ENCODE assay signal across 10 cellular contexts in genomic region chr2:28606986-28607441, GRCh38.
DNase-seq lines count a peak whose midpoint lies in the region; ATAC-seq, FAIRE-seq and TF ChIP-seq lines count a peak whose summit lies in the region.
"Had no signal": no experiment of that assay in that cellular context is flagged by ENCODE, and none has a peak within 500 bp of the region (broad histone marks: within the 10 kb centered on the region; RNA-seq: fewer than 3 reads in every experiment).

No MANE protein-coding gene starts in this region.

- H3K27ac ChIP-seq in GM12878 (ENCODE audit: control insufficient read depth, insufficient read depth) (no peak overlapping the region), vagina (peak overlapping the region; percentile 75)

- no peaks in the 10 kb centered on the region for H3K79me2 ChIP-seq in GM12878 (ENCODE audit: control insufficient read depth, insufficient read depth, low read length)

- TF ChIP-seq EP300 in GM12878 (IDR thresholded peaks at IDR 0.05; ENCODE audit: borderline replicate concordance in 1 of 2, control insufficient read depth in 1 of 2, low read depth in 2 of 2, low read length in 2 of 2): no peak

- H3K9me3 ChIP-seq in GM12878 (replicated peaks; ENCODE audit: control insufficient read depth, insufficient read depth, low read length) (no peaks in the 10 kb centered on the region), vagina (no peaks in the 10 kb centered on the region)

- TF ChIP-seq CTCF in GM12878 (IDR thresholded peaks at IDR 0.05 in 2 of 3, conservative IDR thresholded peaks at IDR 0.05 in 1 of 3; ENCODE audit: control insufficient read depth in 2 of 3, extremely low read depth in 1 of 3, insufficient read depth in 1 of 3, low read depth in 3 of 3, low read length in 3 of 3) (0 out of 6 replicates have a peak, but pooled peaks of 1 of the 3 experiments have one; percentile 3), vagina (IDR thresholded peaks at IDR 0.05) (no peak)

- in situ Hi-C loops in GM12878 (cut with MboI): no loop called here

- H4K20me1 ChIP-seq in GM12878 (ENCODE audit: control insufficient read depth, insufficient read depth): no peaks in the 10 kb centered on the region

- no peak overlapping the region for H3K4me2 ChIP-seq in GM12878 (ENCODE audit: control insufficient read depth, insufficient read depth)

- H3K4me3 ChIP-seq in GM12878 (no peak overlapping the region), vagina (no peak overlapping the region)

- ATAC-seq in GM12878: no peak; the same call in 2 of the 3 replicates
- no peak for ATAC-seq in HG03280 (IDR thresholded peaks at IDR 0.05; ENCODE audit: unreplicated experiment)
- ATAC-seq in HG03039 (IDR thresholded peaks at IDR 0.05; ENCODE audit: unreplicated experiment): no peak

- no peak for FAIRE-seq in GM12878 (lab: Jason Lieb, UNC)
- FAIRE-seq: A204.1 had no signal

- no peak overlapping the region for H3K9ac ChIP-seq in GM12878 (ENCODE audit: control insufficient read depth, insufficient read depth, low read length)

- H3K4me1 ChIP-seq in GM12878 (ENCODE audit: control insufficient read depth, insufficient read depth, low read length): no peaks in the 10 kb centered on the region
- peaks cover 29% of the 10 kb centered on the region for H3K4me1 ChIP-seq in vagina

- POLR2A ChIA-PET in GM12878 (lab: Charles Lee): no interaction called here

- H3K36me3 ChIP-seq in GM12878 (ENCODE audit: control insufficient read depth in 2 of 2, insufficient read depth in 2 of 2, low read length in 1 of 2): no peaks in the 10 kb centered on the region
- H3K36me3 ChIP-seq in vagina: no peaks in the 10 kb centered on the region

- H3K27me3 ChIP-seq in GM12878 (replicated peaks in 1 of 2; ENCODE audit: control insufficient read depth in 2 of 2, insufficient read depth in 2 of 2, low read length in 1 of 2) (no peaks in the 10 kb centered on the region; a peak in 1 of 4 replicates), vagina (no peaks in the 10 kb centered on the region)

- H2AFZ ChIP-seq in GM12878 (ENCODE audit: control insufficient read depth, low read depth, low read length): no peak overlapping the region

- TF ChIP-seq POLR2A in GM12878 (IDR thresholded peaks at IDR 0.05; ENCODE audit: low read depth, low read length) (no peak), vagina (IDR thresholded peaks at IDR 0.05) (no peak)

- peak; percentile 37; the same call in 1 of the 2 replicates for TF ChIP-seq RAD21 in GM12878 (IDR thresholded peaks at IDR 0.05; ENCODE audit: insufficient read depth, low read depth, low read length)

- DNase-seq in NCI-H524 (lab: John Stamatoyannopoulos, UW) (peak; percentile 8 to 30), NCI-H524 treated with DMSO at 0.1 percent for 48 hours (lab: John Stamatoyannopoulos, UW) (no peak), GM12878 (ENCODE audit: low read depth, low spot score) (no peak), iris pigment epithelial cell (ENCODE audit: low read depth) (peak; percentile 18), vagina (ENCODE audit: extremely low spot score in 2 of 2) (no peak)
- no peak for DNase-seq in activated naive CD4-positive, alpha-beta T cell (lab: John Stamatoyannopoulos, UW)
- DNase-seq: activated CD4-positive, alpha-beta T cell treated with anti-CD3 and anti-CD28 coated beads, Interleukin-2, amount 50 U/mL, for 4 hours had no signal

- 20% methylated on average over 5 of the region's 5 CpGs for WGBS in GM12878 (ENCODE audit: insufficient coverage, insufficient replicate concordance, low lambda C conversion rate, missing lambda C conversion rate)

- SMC1A ChIA-PET in GM12878 (lab: Charles Lee; ENCODE audit: uncharacterized antibody, unreplicated experiment): interaction anchor here (1.6 kb wide), 1 partner anchor 145 kb away, joined by 4 read pairs; the partner anchor contains the start of gene PPP1CB

- CTCF ChIA-PET in GM12878 (lab: Yijun Ruan, JAX): interaction anchor here (1.5 to 4.9 kb wide), 2 partner anchors 10 to 13 kb away, joined by 5 to 30 read pairs; no protein-coding TSS in a partner anchor

- intact Hi-C loops in GM12878 (cut with micrococcal nuclease; ENCODE audit: unreplicated experiment): no loop called here
- intact Hi-C loops in vagina (cut with DNase I): no loop called here

- RAD21 ChIA-PET in GM12878 (lab: Charles Lee; ENCODE audit: unreplicated experiment): no interaction called here

- BruUV-seq in GM12878 (replicated peaks; lab: Mats Ljungman, UMichigan): no TSS peak

TF ChIP-seq in GM12878, 131 proteins besides CTCF, POLR2A, EP300 and RAD21 (continues in another document):
- no peak for TF ChIP-seq MYC (IDR thresholded peaks at IDR 0.05; ENCODE audit: insufficient read depth, insufficient read length, insufficient replicate concordance, low read length, severe bottlenecking)
- TF ChIP-seq HSF1 (IDR thresholded peaks at IDR 0.05; ENCODE audit: low read depth, low read length): no peak
- TF ChIP-seq ZNF384 (IDR thresholded peaks at IDR 0.05; ENCODE audit: borderline replicate concordance, low read depth, low read length): no peak
- TF ChIP-seq NFYA (IDR thresholded peaks at IDR 0.05; ENCODE audit: borderline replicate concordance, low read depth, low read length): no peak
- TF ChIP-seq ZZZ3 (IDR thresholded peaks at IDR 0.05; ENCODE audit: control insufficient read depth, insufficient read length, low read depth): no peak
- no peak for TF ChIP-seq POLR2AphosphoS2 (IDR thresholded peaks at IDR 0.05; ENCODE audit: low read depth, low read length)
- TF ChIP-seq CEBPB (IDR thresholded peaks at IDR 0.05; ENCODE audit: borderline replicate concordance in 1 of 2, low read depth in 2 of 2, low read length in 2 of 2): no peak
- TF ChIP-seq JUND (IDR thresholded peaks at IDR 0.05; ENCODE audit: low read depth, low read length): no peak
- no peak for TF ChIP-seq STAT1 (conservative IDR thresholded peaks at IDR 0.05)
- no peak for TF ChIP-seq FOS (IDR thresholded peaks at IDR 0.05; ENCODE audit: borderline replicate concordance, extremely low read depth, insufficient read length)
- no peak for TF ChIP-seq ATF3 (IDR thresholded peaks at IDR 0.05; ENCODE audit: borderline replicate concordance, extremely low read depth, low read depth, low read length)
- TF ChIP-seq ZBTB40 (IDR thresholded peaks at IDR 0.05; ENCODE audit: borderline replicate concordance): no peak
- no peak for TF ChIP-seq RFX5 (IDR thresholded peaks at IDR 0.05; ENCODE audit: low read depth, low read length)

Comparison
In these comparisons a context has a peak if more than half of its experiments do, and no peak if none do; other contexts are left out.
1. DNase-seq: peak in NCI-H524 (2 of 2) and iris pigment epithelial cell (single experiment); none in NCI-H524 treated with DMSO at 0.1 percent for 48 hours (single experiment), GM12878 (single experiment), vagina (0 of 2) and activated naive CD4-positive, alpha-beta T cell (0 of 4).